ENCODE assay signal across 1 cellular context in genomic region chr18:22170421-22171262, GRCh38.
TF ChIP-seq lines count a peak whose summit lies in the region.

No MANE protein-coding gene starts in this region.

TF ChIP-seq in HEK293, 187 proteins besides CTCF, POLR2A, EP300 and RAD21 (continued from another document and continues in another):
- no peak for TF ChIP-seq ZNF214 (tag by site-specific recombination; IDR thresholded peaks at IDR 0.05; ENCODE audit: borderline replicate concordance)
- no peak for TF ChIP-seq ZNF639 (tag by site-specific recombination; IDR thresholded peaks at IDR 0.05)
- no peak for TF ChIP-seq ZNF585B (tag by site-specific recombination; IDR thresholded peaks at IDR 0.05)
- no peak for TF ChIP-seq ZBTB11 (tag by site-specific recombination; conservative IDR thresholded peaks at IDR 0.05; ENCODE audit: low read depth)
- 0 out of 2 replicates have a peak, but pooled peaks have one; percentile 24 for TF ChIP-seq OSR2 (tag by site-specific recombination; IDR thresholded peaks at IDR 0.05)
- no peak for TF ChIP-seq ZNF2 (tag by site-specific recombination; IDR thresholded peaks at IDR 0.05)
- TF ChIP-seq ZNF10 (tag by site-specific recombination; IDR thresholded peaks at IDR 0.05): no peak
- TF ChIP-seq BCL11B (tag by site-specific recombination; IDR thresholded peaks at IDR 0.05; ENCODE audit: low read depth): no peak
- TF ChIP-seq ZNF488 (tag by site-specific recombination; IDR thresholded peaks at IDR 0.05): no peak
- TF ChIP-seq ZNF777 (tag by site-specific recombination; IDR thresholded peaks at IDR 0.05; ENCODE audit: borderline replicate concordance): no peak
- TF ChIP-seq ZNF664 (tag by site-specific recombination; IDR thresholded peaks at IDR 0.05): no peak
- 0 out of 2 replicates have a peak, but pooled peaks have one; percentile 10 for TF ChIP-seq GLIS1 (tag by site-specific recombination; IDR thresholded peaks at IDR 0.05)
- TF ChIP-seq SP2 (tag by site-specific recombination; IDR thresholded peaks at IDR 0.05): peak; percentile 31
- TF ChIP-seq ZSCAN30 (tag by site-specific recombination; IDR thresholded peaks at IDR 0.05): no peak
- 0 out of 2 replicates have a peak, but pooled peaks have one; percentile 19 for TF ChIP-seq REST (tag by site-specific recombination; IDR thresholded peaks at IDR 0.05)
- TF ChIP-seq ZNF501 (tag by site-specific recombination; IDR thresholded peaks at IDR 0.05): no peak; the same call in 1 of the 2 replicates
- no peak; the same call in 1 of the 2 replicates for TF ChIP-seq ZNF394 (tag by site-specific recombination; IDR thresholded peaks at IDR 0.05; ENCODE audit: borderline replicate concordance)
- TF ChIP-seq ZNF280C (tag by site-specific recombination; IDR thresholded peaks at IDR 0.05): no peak
- TF ChIP-seq ZSCAN4 (tag by site-specific recombination; IDR thresholded peaks at IDR 0.05): no peak
- TF ChIP-seq ZBTB26 (tag by site-specific recombination; optimal IDR thresholded peaks at IDR 0.05): peak; percentile 33
- TF ChIP-seq ZNF624 (tag by site-specific recombination; IDR thresholded peaks at IDR 0.05): no peak
- no peak for TF ChIP-seq ZNF24 (tag by site-specific recombination; IDR thresholded peaks at IDR 0.05)
- peak; percentile 72 for TF ChIP-seq ZNF335 (tag by site-specific recombination; conservative IDR thresholded peaks at IDR 0.05)
- TF ChIP-seq ZNF600 (tag by site-specific recombination; IDR thresholded peaks at IDR 0.05): 0 out of 2 replicates have a peak, but pooled peaks have one; percentile 15
- no peak for TF ChIP-seq ATF2 (tag by site-specific recombination; IDR thresholded peaks at IDR 0.05; ENCODE audit: low read depth)
- TF ChIP-seq ZFP69B (tag by site-specific recombination; IDR thresholded peaks at IDR 0.05): no peak
- no peak for TF ChIP-seq ZNF112 (tag by site-specific recombination; IDR thresholded peaks at IDR 0.05)
- TF ChIP-seq ZNF132 (tag by site-specific recombination; IDR thresholded peaks at IDR 0.05; ENCODE audit: borderline replicate concordance): no peak
- no peak for TF ChIP-seq ZBTB49 (tag by site-specific recombination; IDR thresholded peaks at IDR 0.05; ENCODE audit: low read depth)
- no peak for TF ChIP-seq ZNF366 (tag by site-specific recombination; conservative IDR thresholded peaks at IDR 0.05)
- no peak for TF ChIP-seq ZNF518A (tag by site-specific recombination; conservative IDR thresholded peaks at IDR 0.05; ENCODE audit: low read depth)
- no peak for TF ChIP-seq KLF7 (tag by site-specific recombination; IDR thresholded peaks at IDR 0.05; ENCODE audit: borderline replicate concordance)
